8 cellular contexts compared by ENCODE assay signal in the genomic region with DNA sequence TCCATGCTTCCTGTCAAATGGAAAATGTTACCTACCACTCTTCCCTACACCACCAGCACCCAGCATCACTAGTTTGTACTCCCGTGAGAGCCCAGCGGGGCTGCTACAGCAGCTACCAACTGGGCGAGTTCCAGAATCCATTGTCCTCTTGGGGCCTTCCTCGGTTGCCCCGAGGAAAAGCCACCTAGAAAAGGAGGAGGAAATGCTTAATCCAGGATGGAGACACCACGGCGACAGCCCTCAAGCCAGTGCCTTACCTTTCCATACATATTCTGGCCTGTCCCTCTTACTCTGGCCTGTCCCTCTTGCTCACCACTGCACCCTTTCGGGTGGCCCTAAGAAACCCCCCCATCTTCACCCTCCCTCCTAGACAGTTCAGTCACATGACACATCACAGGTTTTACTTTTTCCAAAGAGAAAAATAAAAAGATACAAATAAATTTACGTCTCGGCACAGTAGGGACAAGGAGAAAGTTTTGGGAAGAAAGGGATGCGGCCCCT. TPM values are rescaled to one million over a fixed set of nuclear protein-coding genes. Genes with fewer than 3 reads are reported as not detected.
DNase-seq lines count a peak whose midpoint lies in the region; ATAC-seq, FAIRE-seq and TF ChIP-seq lines count a peak whose summit lies in the region.

No MANE protein-coding gene starts in this region.

- DNase-seq in DMS153 (lab: John Stamatoyannopoulos, UW) = peak; percentile 23
- DNase-seq in H54 (ENCODE audit: insufficient read length, low spot score) = peak; percentile 47
- DNase-seq in NCI-H748 (lab: John Stamatoyannopoulos, UW; ENCODE audit: unreplicated experiment) = peak; percentile 54
- DNase-seq in GM12878 (ENCODE audit: low read depth, low spot score) = no peak
- DNase-seq in retinal pigment epithelial cell (ENCODE audit: low read depth) = no peak
- no peak for DNase-seq in 8988T
- no peak for DNase-seq in activated CD4-positive, alpha-beta T cell treated with anti-CD3 and anti-CD28 coated beads for 1 hour

- intact Hi-C loops in GM12878 (cut with micrococcal nuclease; ENCODE audit: unreplicated experiment) = loop anchor here (2.0 kb wide), 1 partner anchor 52 kb away; a partner anchor contains a TSS

- POLR2A ChIA-PET in GM12878 (lab: Charles Lee) = interaction anchor here (1.9 kb wide), 1 partner anchor 51 kb away, joined by 9 read pairs; a partner anchor contains a TSS

- 0 out of 6 replicates have a peak, but pooled peaks of 1 of the 3 experiments have one; percentile 9 for TF ChIP-seq CTCF in GM12878 (IDR thresholded peaks at IDR 0.05 in 2 of 3, conservative IDR thresholded peaks at IDR 0.05 in 1 of 3; ENCODE audit: control insufficient read depth in 2 of 3, extremely low read depth in 1 of 3, insufficient read depth in 1 of 3, low read depth in 3 of 3, low read length in 3 of 3)
- TF ChIP-seq CTCF in retinal pigment epithelial cell (conservative IDR thresholded peaks at IDR 0.05; ENCODE audit: low read depth, low read length) = peak; percentile 33

- no peak for FAIRE-seq in H54 (lab: Jason Lieb, UNC)
- FAIRE-seq in GM12878 (lab: Jason Lieb, UNC) = no peak

- H3K4me2 ChIP-seq in GM12878 (ENCODE audit: control insufficient read depth, insufficient read depth) = peak overlapping the region; percentile 96

- peak overlapping the region; percentile 59 for H3K27ac ChIP-seq in GM12878 (ENCODE audit: control insufficient read depth, insufficient read depth)

- SMC1A ChIA-PET in GM12878 (lab: Charles Lee; ENCODE audit: uncharacterized antibody, unreplicated experiment) = interaction anchor here (1.3 to 1.5 kb wide), 2 partner anchors 49 to 79 kb away, joined by 3 to 5 read pairs; no protein-coding TSS in a partner anchor

- H2AFZ ChIP-seq in GM12878 (ENCODE audit: control insufficient read depth, low read depth, low read length) = peak overlapping the region; percentile 74

- in situ Hi-C loops in GM12878 (cut with MboI) = no loop called here

- peak overlapping the region; percentile 54 for H3K9ac ChIP-seq in GM12878 (ENCODE audit: control insufficient read depth, insufficient read depth, low read length)
- no peak overlapping the region for H3K9ac ChIP-seq in iPS-15b (ENCODE audit: low read depth, low read length)

- no peaks in the 10 kb centered on the region for H3K27me3 ChIP-seq in GM12878 (replicated peaks in 1 of 2; ENCODE audit: control insufficient read depth in 2 of 2, insufficient read depth in 2 of 2, low read length in 1 of 2)
- no peaks in the 10 kb centered on the region for H3K27me3 ChIP-seq in iPS-15b (ENCODE audit: control insufficient read depth, insufficient read depth, low read length)

- no peak for TF ChIP-seq EP300 in GM12878 (IDR thresholded peaks at IDR 0.05; ENCODE audit: borderline replicate concordance in 1 of 2, control insufficient read depth in 1 of 2, low read depth in 2 of 2, low read length in 2 of 2)

- WGBS in GM12878 (ENCODE audit: insufficient coverage, insufficient replicate concordance, low lambda C conversion rate, missing lambda C conversion rate) = 3% methylated on average over 10 of the region's 11 CpGs

- H4K20me1 ChIP-seq in GM12878 (ENCODE audit: control insufficient read depth, insufficient read depth) = no peaks in the 10 kb centered on the region

- no peak for TF ChIP-seq POLR2A in H54 (IDR thresholded peaks at IDR 0.05; ENCODE audit: low read depth, low read length)
- TF ChIP-seq POLR2A in GM12878 (IDR thresholded peaks at IDR 0.05; ENCODE audit: low read depth, low read length) = no peak

- H3K79me2 ChIP-seq in GM12878 (ENCODE audit: control insufficient read depth, insufficient read depth, low read length) = peaks cover 14% of the 10 kb centered on the region

- peaks cover 3% of the 10 kb centered on the region; the same call in 1 of the 2 replicates for H3K4me1 ChIP-seq in GM12878 (ENCODE audit: control insufficient read depth, insufficient read depth, low read length)
- no peaks in the 10 kb centered on the region for H3K4me1 ChIP-seq in iPS-15b (ENCODE audit: control insufficient read depth, insufficient read depth, low read length)

- peaks cover 6 to 27% of the 10 kb centered on the region in 2 experiments for H3K36me3 ChIP-seq in GM12878 (ENCODE audit: control insufficient read depth in 2 of 2, insufficient read depth in 2 of 2, low read length in 1 of 2)
- H3K36me3 ChIP-seq in iPS-15b (ENCODE audit: control insufficient read depth, insufficient read depth, low read length) = peaks cover 18% of the 10 kb centered on the region

- CTCF ChIA-PET in GM12878 (lab: Yijun Ruan, JAX) = interaction anchor here (0.6 kb wide), 1 partner anchor 81 kb away, joined by 3 read pairs; no protein-coding TSS in a partner anchor

- TF ChIP-seq RAD21 in GM12878 (IDR thresholded peaks at IDR 0.05; ENCODE audit: insufficient read depth, low read depth, low read length) = peak; percentile 19; the same call in 1 of the 2 replicates

- TSS peak; percentile 66 for BruUV-seq in GM12878 (replicated peaks; lab: Mats Ljungman, UMichigan)

- peak; percentile 75 for ATAC-seq in GM12878

- H3K4me3 ChIP-seq in GM12878 (peak overlapping the region; percentile 78), iPS-15b (ENCODE audit: low read depth, low read length) (peak overlapping the region; percentile 78), retinal pigment epithelial cell (ENCODE audit: low read length) (peak overlapping the region; percentile 85)

- no peaks in the 10 kb centered on the region for H3K9me3 ChIP-seq in GM12878 (replicated peaks; ENCODE audit: control insufficient read depth, insufficient read depth, low read length)
- H3K9me3 ChIP-seq in iPS-15b (ENCODE audit: control insufficient read depth, insufficient read depth, low read length) = no peaks in the 10 kb centered on the region

- RAD21 ChIA-PET in GM12878 (lab: Charles Lee; ENCODE audit: unreplicated experiment) = interaction anchor here (1.0 to 1.1 kb wide), 2 partner anchors 21 to 50 kb away, joined by 3 to 4 read pairs; no protein-coding TSS in a partner anchor

RNA-seq across cellular contexts. Expression of a gene that starts 0.5 kb away (rescaled TPM):
- 34.5 and 36.9 TPM in 2 replicates for total RNA-seq in GM12878 (2013; cell fraction: nucleolus; rRNA removed)
- 6.8 and 10.6 TPM in 2 replicates for total RNA-seq in GM12878 (2014; rRNA removed)
- total RNA-seq in GM12878 (2014; rRNA removed; fragmentation: Illumina TruSeq; extraction: Trizol) = 12.5 and 13.0 TPM in 2 replicates
- 13.1 and 16.7 TPM in 2 replicates for total RNA-seq in GM12878 (2021)
- 12.1 TPM for polyA plus RNA-seq in GM12878 (2011; ENCODE audit: low read depth)
- 61.5 and 77.0 TPM in 2 replicates for polyA plus RNA-seq in GM12878 (2011; rRNA removed)
- polyA plus RNA-seq in GM12878 (2011; cell fraction: cytosol; rRNA removed) = 34.2 and 49.2 TPM in 2 replicates
- polyA plus RNA-seq in GM12878 (2011; cell fraction: nucleus; rRNA removed) = 30.1 and 40.6 TPM in 2 replicates
- polyA plus RNA-seq in GM12878 (2012) = 12.2 and 18.3 TPM in 2 replicates
- polyA plus RNA-seq in GM12878 (2014; fragmentation: Illumina TruSeq; extraction: Trizol) = 13.9 and 16.5 TPM in 2 replicates
- polyA plus RNA-seq in GM12878 (2014; fragmentation: Nextera tagmentation; extraction: Ambion mirVana) = 10 to 100 TPM; 25.2 to 30.3 TPM
- polyA plus RNA-seq in GM12878 (2014; rRNA removed) = 11.0 and 12.0 TPM in 2 replicates
- 10 to 100 TPM; 12.4 to 13.6 TPM for polyA plus RNA-seq in GM12878 (2016; fragmentation: Nextera tagmentation; extraction: Ambion mirVana)
- 52.5 and 66.0 TPM in 2 replicates for polyA minus RNA-seq in GM12878 (2011; rRNA and poly(A)+ RNA removed)
- 12.6 and 21.1 TPM in 2 replicates for polyA minus RNA-seq in GM12878 (2011; cell fraction: cytosol; rRNA and poly(A)+ RNA removed)
- polyA minus RNA-seq in GM12878 (2011; cell fraction: nucleus; rRNA and poly(A)+ RNA removed) = 10.4 and 20.4 TPM in 2 replicates

RNA-seq across cellular contexts. Expression of a gene that starts 23.5 kb away (rescaled TPM):
- total RNA-seq in GM12878 (2013; cell fraction: nucleolus; rRNA removed) = 216 and 221 TPM in 2 replicates
- total RNA-seq in GM12878 (2014; rRNA removed) (40.8 and 42.1 TPM in 2 replicates), GM12878 (2014; rRNA removed; fragmentation: Illumina TruSeq; extraction: Trizol) (42.8 and 44.4 TPM in 2 replicates), GM12878 (2021) (40.5 and 41.1 TPM in 2 replicates)
- 33.9 TPM for polyA plus RNA-seq in GM12878 (2011; ENCODE audit: low read depth)
- polyA plus RNA-seq in GM12878 (2011; rRNA removed) (109 and 120 TPM in 2 replicates), GM12878 (2014; fragmentation: Illumina TruSeq; extraction: Trizol) (47.8 and 62.4 TPM in 2 replicates), GM12878 (2014; fragmentation: Nextera tagmentation; extraction: Ambion mirVana) (10 to 100 TPM; 11.7 to 15.1 TPM), GM12878 (2014; rRNA removed) (58.2 and 70.5 TPM in 2 replicates), GM12878 (2016; fragmentation: Nextera tagmentation; extraction: Ambion mirVana) (10 to 100 TPM; 39.5 to 46.9 TPM)
- polyA plus RNA-seq in GM12878 (2011; cell fraction: cytosol; rRNA removed) = 83.7 and 84.8 TPM in 2 replicates
- polyA plus RNA-seq in GM12878 (2011; cell fraction: nucleus; rRNA removed) = 141 and 162 TPM in 2 replicates
- polyA plus RNA-seq in GM12878 (2012) = 33.4 and 38.1 TPM in 2 replicates
- 90.9 and 110 TPM in 2 replicates for polyA minus RNA-seq in GM12878 (2011; rRNA and poly(A)+ RNA removed)
- polyA minus RNA-seq in GM12878 (2011; cell fraction: cytosol; rRNA and poly(A)+ RNA removed) = 37.3 and 41.2 TPM in 2 replicates
- polyA minus RNA-seq in GM12878 (2011; cell fraction: nucleus; rRNA and poly(A)+ RNA removed) = 77.4 and 88.9 TPM in 2 replicates

RNA-seq across cellular contexts. Expression of a gene that starts 30.8 kb away (rescaled TPM):
- total RNA-seq in GM12878 (2013; cell fraction: nucleolus; rRNA removed) = 0.56 TPM in 1 of 2 replicates, not detected in the other
- total RNA-seq in GM12878 (2014; rRNA removed) (0.40 TPM in 1 of 2 replicates, not detected in the other), GM12878 (2014; rRNA removed; fragmentation: Illumina TruSeq; extraction: Trizol) (not detected in 2 replicates), GM12878 (2021) (not detected in 2 replicates)
- polyA plus RNA-seq in GM12878 (2011; ENCODE audit: low read depth) = not detected
- polyA plus RNA-seq in GM12878 (2011; rRNA removed) (not detected in 2 replicates), GM12878 (2014; fragmentation: Illumina TruSeq; extraction: Trizol) (not detected in 2 replicates), GM12878 (2014; fragmentation: Nextera tagmentation; extraction: Ambion mirVana) (not detected), GM12878 (2014; rRNA removed) (0.10 and 0.16 TPM in 2 replicates), GM12878 (2016; fragmentation: Nextera tagmentation; extraction: Ambion mirVana) (under 1 TPM in 1 of 2 experiments, not detected in 1; 0.39 TPM)
- 0.04 and 0.05 TPM in 2 replicates for polyA plus RNA-seq in GM12878 (2011; cell fraction: cytosol; rRNA removed)
- polyA plus RNA-seq in GM12878 (2011; cell fraction: nucleus; rRNA removed) = 0.10 and 0.12 TPM in 2 replicates
- polyA plus RNA-seq in GM12878 (2012) = 0.11 and 0.12 TPM in 2 replicates
- polyA minus RNA-seq in GM12878 (2011; rRNA and poly(A)+ RNA removed) = 0.62 TPM in 1 of 2 replicates, not detected in the other
- not detected in 2 replicates for polyA minus RNA-seq in GM12878 (2011; cell fraction: cytosol; rRNA and poly(A)+ RNA removed)
- 0.67 and 1.1 TPM in 2 replicates for polyA minus RNA-seq in GM12878 (2011; cell fraction: nucleus; rRNA and poly(A)+ RNA removed)

RNA-seq across cellular contexts. Expression of a gene that starts 51.3 kb away (rescaled TPM):
- total RNA-seq in GM12878 (2013; cell fraction: nucleolus; rRNA removed) = 9.3 and 9.4 TPM in 2 replicates
- 15.6 and 17.5 TPM in 2 replicates for total RNA-seq in GM12878 (2014; rRNA removed)
- 14.1 and 14.3 TPM in 2 replicates for total RNA-seq in GM12878 (2014; rRNA removed; fragmentation: Illumina TruSeq; extraction: Trizol)
- total RNA-seq in GM12878 (2021) = 14.1 and 14.3 TPM in 2 replicates
- polyA plus RNA-seq in GM12878 (2011; ENCODE audit: low read depth) = 10.9 TPM
- 21.2 and 21.5 TPM in 2 replicates for polyA plus RNA-seq in GM12878 (2011; rRNA removed)
- 15.6 and 16.0 TPM in 2 replicates for polyA plus RNA-seq in GM12878 (2011; cell fraction: cytosol; rRNA removed)
- 6.5 and 7.9 TPM in 2 replicates for polyA plus RNA-seq in GM12878 (2011; cell fraction: nucleus; rRNA removed)
- polyA plus RNA-seq in GM12878 (2012) = 11.8 and 15.2 TPM in 2 replicates
- 16.2 and 17.4 TPM in 2 replicates for polyA plus RNA-seq in GM12878 (2014; fragmentation: Illumina TruSeq; extraction: Trizol)
- 1 to 10 TPM; 7.7 to 7.8 TPM for polyA plus RNA-seq in GM12878 (2014; fragmentation: Nextera tagmentation; extraction: Ambion mirVana)
- 11.0 and 11.3 TPM in 2 replicates for polyA plus RNA-seq in GM12878 (2014; rRNA removed)
- 10 to 100 TPM; 12.1 to 13.0 TPM for polyA plus RNA-seq in GM12878 (2016; fragmentation: Nextera tagmentation; extraction: Ambion mirVana)
- 30.2 and 31.3 TPM in 2 replicates for polyA minus RNA-seq in GM12878 (2011; rRNA and poly(A)+ RNA removed)
- polyA minus RNA-seq in GM12878 (2011; cell fraction: cytosol; rRNA and poly(A)+ RNA removed) = 9.4 and 10.4 TPM in 2 replicates
- polyA minus RNA-seq in GM12878 (2011; cell fraction: nucleus; rRNA and poly(A)+ RNA removed) = 4.2 and 7.4 TPM in 2 replicates

RNA-seq across cellular contexts. Expression of a gene that starts 53.7 kb away (rescaled TPM):
- total RNA-seq in GM12878 (2013; cell fraction: nucleolus; rRNA removed) = 162 and 174 TPM in 2 replicates
- 23.4 and 27.1 TPM in 2 replicates for total RNA-seq in GM12878 (2014; rRNA removed)
- 26.0 and 27.1 TPM in 2 replicates for total RNA-seq in GM12878 (2014; rRNA removed; fragmentation: Illumina TruSeq; extraction: Trizol)
- 34.6 and 38.8 TPM in 2 replicates for total RNA-seq in GM12878 (2021)
- 19.3 TPM for polyA plus RNA-seq in GM12878 (2011; ENCODE audit: low read depth)
- polyA plus RNA-seq in GM12878 (2011; rRNA removed) = 25.9 and 26.9 TPM in 2 replicates
- 21.7 and 27.0 TPM in 2 replicates for polyA plus RNA-seq in GM12878 (2011; cell fraction: cytosol; rRNA removed)
- 57.5 and 62.5 TPM in 2 replicates for polyA plus RNA-seq in GM12878 (2011; cell fraction: nucleus; rRNA removed)
- polyA plus RNA-seq in GM12878 (2012) = 22.5 and 26.2 TPM in 2 replicates
- polyA plus RNA-seq in GM12878 (2014; fragmentation: Illumina TruSeq; extraction: Trizol) = 28.9 and 29.8 TPM in 2 replicates
- polyA plus RNA-seq in GM12878 (2014; fragmentation: Nextera tagmentation; extraction: Ambion mirVana) = 10 to 100 TPM; 17.7 to 29.3 TPM
- 21.6 and 22.5 TPM in 2 replicates for polyA plus RNA-seq in GM12878 (2014; rRNA removed)
- 10 to 100 TPM; 40.5 to 40.7 TPM for polyA plus RNA-seq in GM12878 (2016; fragmentation: Nextera tagmentation; extraction: Ambion mirVana)
- polyA minus RNA-seq in GM12878 (2011; rRNA and poly(A)+ RNA removed) = 50.1 and 83.3 TPM in 2 replicates
- polyA minus RNA-seq in GM12878 (2011; cell fraction: cytosol; rRNA and poly(A)+ RNA removed) = 11.9 and 20.0 TPM in 2 replicates
- polyA minus RNA-seq in GM12878 (2011; cell fraction: nucleus; rRNA and poly(A)+ RNA removed) = 27.8 and 41.0 TPM in 2 replicates

Comparison
In these comparisons a context has a peak if more than half of its experiments do, and no peak if none do; other contexts are left out.
1. DNase-seq: peak in DMS153 (single experiment), H54 (single experiment) and NCI-H748 (single experiment); none in GM12878 (single experiment), retinal pigment epithelial cell (single experiment), 8988T (single experiment) and activated CD4-positive, alpha-beta T cell treated with anti-CD3 and anti-CD28 coated beads for 1 hour (single experiment).
2. Peak in every context shown above with its lines, with median percentiles within 50 percentile points of each other: H3K4me3 ChIP-seq.